In genomic region chr16:19753815-19754643, GRCh38 we compare ENCODE assay signal across 11 cellular contexts. TPM values are rescaled to one million over a fixed set of nuclear protein-coding genes. Genes with fewer than 3 reads are reported as not detected.
DNase-seq lines count a peak whose midpoint lies in the region; ATAC-seq and TF ChIP-seq lines count a peak whose summit lies in the region.
"Had no signal": no experiment of that assay in that cellular context is flagged by ENCODE, and none has a peak within 500 bp of the region (broad histone marks: within the 10 kb centered on the region; RNA-seq: fewer than 3 reads in every experiment).

No MANE protein-coding gene starts in this region.

- 61% methylated on average over 12 of the region's 12 CpGs for WGBS in hepatocyte (ENCODE audit: low lambda C conversion rate, missing lambda C conversion rate)
- 26 to 50% (median 41%) methylated on average over 12 of the region's 12 CpGs for WGBS in stomach, 5 donors
- WGBS in neuronal stem cell (ENCODE audit: extremely low coverage in 2 of 2, insufficient read length in 2 of 2, insufficient replicate concordance in 1 of 2), 2 donors: no CpG with 5 or more reads among the region's 12 CpGs

- H2AK5ac ChIP-seq in neuronal stem cell (ENCODE audit: low read depth, low read length): no peak overlapping the region

- H3K23ac ChIP-seq in neuronal stem cell (ENCODE audit: low read depth, low read length, poor library complexity): no peak overlapping the region

- H3K9me3 ChIP-seq in hepatocyte (ENCODE audit: low read depth): no peaks in the 10 kb centered on the region
- H3K9me3 ChIP-seq in stomach: no peaks in the 10 kb centered on the region
- no peaks in the 10 kb centered on the region for H3K9me3 ChIP-seq in neuronal stem cell (replicated peaks in 1 of 2; ENCODE audit: control insufficient read depth in 2 of 2, insufficient read depth in 1 of 2, low read depth in 1 of 2, low read length in 2 of 2)

- TF ChIP-seq POLR2A in stomach (IDR thresholded peaks at IDR 0.05): no peak

- intact Hi-C loops in stomach (cut with DNase I; ENCODE audit: low total_unique reads): no loop called here

- peak overlapping the region; percentile 2 for H3K4me2 ChIP-seq in hepatocyte
- no peak overlapping the region for H3K4me2 ChIP-seq in neuronal stem cell (ENCODE audit: insufficient read depth, low read length, poor library complexity, severe bottlenecking)

- H2BK5ac ChIP-seq in neuronal stem cell (ENCODE audit: low read length): no peak overlapping the region

- H3K9me2 ChIP-seq in hepatocyte (replicated peaks; ENCODE audit: insufficient read depth): no peaks in the 10 kb centered on the region

- no peak for TF ChIP-seq EP300 in stomach (IDR thresholded peaks at IDR 0.05)

- H3K27me3 ChIP-seq in hepatocyte: no peaks in the 10 kb centered on the region
- no peaks in the 10 kb centered on the region for H3K27me3 ChIP-seq in stomach
- no peaks in the 10 kb centered on the region for H3K27me3 ChIP-seq in neuronal stem cell (ENCODE audit: control insufficient read depth in 3 of 3, insufficient read depth in 3 of 3, low read depth in 1 of 3, low read length in 3 of 3)

- no peaks in the 10 kb centered on the region for H3K79me1 ChIP-seq in neuronal stem cell (ENCODE audit: low read depth, low read length)

- H3K18ac ChIP-seq in neuronal stem cell (ENCODE audit: low read length): no peak overlapping the region

- no peak overlapping the region for H3K14ac ChIP-seq in neuronal stem cell (ENCODE audit: low read length)

- no peaks in the 10 kb centered on the region for H4K20me1 ChIP-seq in hepatocyte (ENCODE audit: insufficient read depth, poor library complexity, severe bottlenecking)

- no peaks in the 10 kb centered on the region for H3K79me2 ChIP-seq in hepatocyte

- no peaks in the 10 kb centered on the region for H3K36me3 ChIP-seq in hepatocyte (replicated peaks; ENCODE audit: insufficient read depth, low read depth)
- H3K36me3 ChIP-seq in stomach: no peaks in the 10 kb centered on the region
- peaks cover 0 to 2% of the 10 kb centered on the region in 2 donors for H3K36me3 ChIP-seq in neuronal stem cell (replicated peaks in 1 of 2; ENCODE audit: control insufficient read depth in 2 of 2, insufficient read depth in 2 of 2, low read length in 2 of 2)

- peaks cover 40% of the 10 kb centered on the region for H3K4me1 ChIP-seq in hepatocyte (ENCODE audit: insufficient read depth)
- peaks cover 33 to 69% (median 48%) of the 10 kb centered on the region in 4 donors for H3K4me1 ChIP-seq in stomach
- H3K4me1 ChIP-seq in neuronal stem cell (ENCODE audit: control insufficient read depth in 2 of 2, insufficient read depth in 1 of 2, low read depth in 1 of 2, low read length in 2 of 2): peaks cover 0 to 3% of the 10 kb centered on the region in 2 donors

- H2BK15ac ChIP-seq in neuronal stem cell (ENCODE audit: low read length): no peak overlapping the region

- no peak overlapping the region for H4K8ac ChIP-seq in neuronal stem cell (ENCODE audit: low read depth, low read length)

- H2BK120ac ChIP-seq in neuronal stem cell (ENCODE audit: low read depth, low read length): no peak overlapping the region

- no peak overlapping the region for H2BK12ac ChIP-seq in neuronal stem cell (ENCODE audit: low read length)

- H3K4me3 ChIP-seq in cardiac fibroblast (replicated peaks in 1 of 2; ENCODE audit: low read depth in 2 of 2, low read length in 2 of 2): no peak overlapping the region
- H3K4me3 ChIP-seq in hepatocyte: no peak overlapping the region
- H3K4me3 ChIP-seq in stomach: no peak overlapping the region
- H3K4me3 ChIP-seq in neuronal stem cell (ENCODE audit: low read length in 2 of 2): no peak overlapping the region

- no peak for ATAC-seq in GM21529 (IDR thresholded peaks at IDR 0.05; ENCODE audit: unreplicated experiment)

- no peak overlapping the region for H3K4ac ChIP-seq in neuronal stem cell (ENCODE audit: low read length)

- H3K27ac ChIP-seq in hepatocyte (peak overlapping the region; percentile 75), stomach (peak overlapping the region; percentile 75 to 88 (median 82)), neuronal stem cell (replicated peaks; ENCODE audit: low read length) (no peak overlapping the region)

- DNase-seq in HS-27A (ENCODE audit: low read depth) (peak; percentile 62), cardiac fibroblast (ENCODE audit: low read depth in 2 of 2) (peak; percentile 77 to 86), hepatocyte (ENCODE audit: low spot score) (peak; percentile 25), stomach (peak; percentile 50), mesenteric fat pad (ENCODE audit: low spot score) (no peak), neuronal stem cell (ENCODE audit: low spot score) (no peak)
- DNase-seq in effector CD8-positive, alpha-beta T cell (lab: John Stamatoyannopoulos, UW): no peak
- DNase-seq: activated naive CD4-positive, alpha-beta T cell treated with Interleukin-2 at 50 U/mL for 16 hours; CD8-positive, alpha-beta memory T cell; NCI-H2029 treated with DMSO at 0.1 percent for 48 hours had no signal

- no peak overlapping the region for H4K91ac ChIP-seq in neuronal stem cell (ENCODE audit: low read depth, low read length, poor library complexity)

- TF ChIP-seq CTCF in cardiac fibroblast (IDR thresholded peaks at IDR 0.05; ENCODE audit: low read depth, low read length) (no peak), hepatocyte (IDR thresholded peaks at IDR 0.05; ENCODE audit: poor library complexity) (no peak), stomach (IDR thresholded peaks at IDR 0.05) (no peak)

- H3K9ac ChIP-seq in neuronal stem cell (ENCODE audit: low read depth, low read length, poor library complexity): no peak overlapping the region

- no peak overlapping the region for H2AFZ ChIP-seq in hepatocyte
- no peak overlapping the region for H2AFZ ChIP-seq in neuronal stem cell (ENCODE audit: low read length)

RNA-seq across cellular contexts. Expression of gene IQCK, which starts 36.0 kb away (rescaled TPM):
- 9.7 and 11.8 TPM in 2 replicates for total RNA-seq in hepatocyte
- 7.2 and 12.0 TPM in 2 replicates for polyA plus RNA-seq in hepatocyte
- total RNA-seq in stomach: 10 to 100 TPM in 3 of 5 donors, 1 to 10 TPM in 2; 3.5 to 100.0 (median 20.7) TPM
- polyA plus RNA-seq in stomach: 10 to 100 TPM in 1 of 3 donors, 1 to 10 TPM in 2; 7.7 to 18.0 (median 9.1) TPM
- total RNA-seq in mesenteric fat pad: 9.7 TPM
- polyA plus RNA-seq in neuronal stem cell (2013, experiment 1 of 2): 18.9 TPM
- polyA plus RNA-seq in neuronal stem cell (2013, experiment 2 of 2): 19.1 TPM

RNA-seq across cellular contexts. Expression of gene KNOP1, which starts 36.0 kb away (rescaled TPM):
- total RNA-seq in hepatocyte (19.4 and 22.0 TPM in 2 replicates), stomach (10 to 100 TPM in 4 of 5 donors, 1 to 10 TPM in 1; 7.2 to 26.3 (median 14.2) TPM), mesenteric fat pad (14.3 TPM)
- polyA plus RNA-seq in hepatocyte (28.2 and 30.4 TPM in 2 replicates), stomach (10 to 100 TPM in 2 of 3 donors, 1 to 10 TPM in 1; 9.6 to 15.1 (median 12.1) TPM)
- 124 TPM for polyA plus RNA-seq in neuronal stem cell (2013, experiment 1 of 2)
- 117 TPM for polyA plus RNA-seq in neuronal stem cell (2013, experiment 2 of 2)

Comparison
In these comparisons a context has a peak if more than half of its experiments do, and no peak if none do; other contexts are left out.
1. DNase-seq: peak in HS-27A (single experiment), cardiac fibroblast (2 of 2), hepatocyte (single experiment) and stomach (single experiment); none in mesenteric fat pad (single experiment), effector CD8-positive, alpha-beta T cell (single experiment) and neuronal stem cell (single experiment).